ENCODE assay signal across 8 cellular contexts in the genomic region with DNA sequence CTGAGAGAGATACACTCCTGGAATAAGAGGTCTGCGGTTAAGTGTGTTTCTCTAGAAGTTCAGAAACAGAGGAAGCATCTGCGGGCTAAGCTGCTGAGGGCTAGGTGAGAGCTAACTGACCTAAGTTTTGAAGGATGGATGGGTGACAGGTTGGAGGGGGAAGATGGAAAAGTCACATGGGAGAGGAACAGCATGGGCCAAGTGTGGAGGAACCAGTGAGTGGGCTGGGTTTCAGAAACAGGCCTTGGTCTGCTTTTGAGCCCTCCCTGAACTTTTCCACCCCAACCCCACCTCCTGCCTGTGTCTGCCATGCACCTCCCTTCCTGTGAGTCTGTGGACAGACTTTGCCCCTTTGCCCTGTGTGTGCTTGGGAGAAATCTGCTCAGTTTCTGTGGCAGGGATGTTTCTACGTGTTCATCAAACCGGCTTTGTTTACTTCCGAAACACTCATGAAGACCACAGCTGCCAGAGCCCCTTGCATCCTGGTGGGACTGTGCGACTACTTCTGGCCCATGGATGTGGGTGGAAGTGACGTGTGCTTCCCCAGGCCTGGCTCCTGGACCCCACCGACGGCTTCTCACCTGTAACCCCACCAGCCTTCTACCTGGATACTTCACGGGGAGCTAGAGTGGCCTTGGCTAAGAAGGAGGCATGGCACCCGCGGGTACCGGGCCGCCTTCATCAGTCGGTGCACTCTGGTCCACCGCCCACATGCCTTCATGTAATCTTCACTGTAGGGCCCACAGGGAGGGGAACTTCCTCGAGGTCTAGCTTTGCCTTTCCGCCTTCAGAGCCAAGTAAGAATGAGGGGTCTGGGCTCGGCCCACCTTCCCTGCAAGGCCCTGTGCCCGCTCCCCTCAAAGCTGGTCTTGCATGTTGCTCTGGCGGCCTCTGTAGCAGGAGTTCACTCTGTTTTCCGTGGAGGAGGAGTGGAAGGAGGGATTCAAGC. TPM values are rescaled to one million over a fixed set of nuclear protein-coding genes. Genes with fewer than 3 reads are reported as not detected.
A peak's percentile ranks its signal among the peaks of the same experiment; 100 is the strongest.
DNase-seq lines count a peak whose midpoint lies in the region; ATAC-seq and TF ChIP-seq lines count a peak whose summit lies in the region.

No MANE protein-coding gene starts in this region.

- H2BK5ac ChIP-seq in neuronal stem cell (ENCODE audit: low read length), result no peak overlapping the region

- CTCF ChIA-PET in Calu3 (lab: Charles Lee), result interaction anchor here (0.5 to 1.8 kb wide), 4 partner anchors 15 to 134 kb away, joined by 3 to 6 read pairs (median 4); no protein-coding TSS in a partner anchor
- CTCF ChIA-PET in GM10248 (lab: Yijun Ruan, JAX), result interaction anchor here (0.7 to 8.2 kb wide), 13 partner anchors 11 to 229 kb away, joined by 3 to 56 read pairs (median 4); no protein-coding TSS in a partner anchor

- POLR2A ChIA-PET in GM10248 (lab: Yijun Ruan, JAX), result no interaction called here

- H3K27me3 ChIP-seq in Peyer's patch (no peaks in the 10 kb centered on the region), neuronal stem cell (ENCODE audit: control insufficient read depth in 3 of 3, insufficient read depth in 3 of 3, low read depth in 1 of 3, low read length in 3 of 3) (peaks cover 13 to 33% (median 16%) of the 10 kb centered on the region in 3 experiments)

- H3K4me1 Mint-ChIP-seq in Calu3 (ENCODE audit: low read depth, unreplicated experiment), result peaks cover 28% of the 10 kb centered on the region

- H3K4me3 Mint-ChIP-seq in Calu3 (ENCODE audit: low read depth, unreplicated experiment), result peak overlapping the region; percentile 100

- H3K9me3 ChIP-seq in Peyer's patch (no peaks in the 10 kb centered on the region), neuronal stem cell (replicated peaks in 1 of 2; ENCODE audit: control insufficient read depth in 2 of 2, insufficient read depth in 1 of 2, low read depth in 1 of 2, low read length in 2 of 2) (peaks cover 0 to 2% of the 10 kb centered on the region in 2 donors)

- no CpG with 5 or more reads among the region's 22 CpGs for WGBS in neuronal stem cell (ENCODE audit: extremely low coverage in 2 of 2, insufficient read length in 2 of 2, insufficient replicate concordance in 1 of 2), 2 donors

- TF ChIP-seq POLR2A in Peyer's patch (IDR thresholded peaks at IDR 0.05), result peak; percentile 14 to 52

- H4K8ac ChIP-seq in neuronal stem cell (ENCODE audit: low read depth, low read length), result no peak overlapping the region

- H3K4me1 ChIP-seq in Peyer's patch (peaks cover 0 to 42% (median 12%) of the 10 kb centered on the region in 4 donors), neuronal stem cell (ENCODE audit: control insufficient read depth in 2 of 2, insufficient read depth in 1 of 2, low read depth in 1 of 2, low read length in 2 of 2) (peaks cover 14 to 18% of the 10 kb centered on the region in 2 donors)

- peak overlapping the region; percentile 31 for H3K27ac Mint-ChIP-seq in Calu3 (ENCODE audit: unreplicated experiment)

- intact Hi-C loops in Calu3 (cut with micrococcal nuclease; ENCODE audit: unreplicated experiment), result loop anchor here (5.0 kb wide), 1 partner anchor 106 kb away; no protein-coding TSS in a partner anchor

- H3K4ac ChIP-seq in neuronal stem cell (ENCODE audit: low read length), result no peak overlapping the region

- H3K14ac ChIP-seq in neuronal stem cell (ENCODE audit: low read length), result no peak overlapping the region

- TF ChIP-seq CTCF in Calu3 (IDR thresholded peaks at IDR 0.05; ENCODE audit: unreplicated experiment) (no peak), Peyer's patch (IDR thresholded peaks at IDR 0.05) (no peak), GM10248 (IDR thresholded peaks at IDR 0.05; ENCODE audit: control extremely low read depth, extremely low read depth, low read depth, missing control alignments) (no peak)

- no peaks in the 10 kb centered on the region for H3K27me3 Mint-ChIP-seq in Calu3 (ENCODE audit: unreplicated experiment)

- no peak overlapping the region for H3K23ac ChIP-seq in neuronal stem cell (ENCODE audit: low read depth, low read length, poor library complexity)

- H3K4me3 ChIP-seq in Peyer's patch (peak overlapping the region; percentile 85 to 98 (median 94)), neuronal stem cell (ENCODE audit: low read length in 2 of 2) (peak overlapping the region in 1 of 2 donors; percentile 38)

- H3K4me2 ChIP-seq in neuronal stem cell (ENCODE audit: insufficient read depth, low read length, poor library complexity, severe bottlenecking), result no peak overlapping the region

- H3K36me3 Mint-ChIP-seq in Calu3 (ENCODE audit: insufficient read depth, unreplicated experiment), result peaks cover 19% of the 10 kb centered on the region

- H3K27ac ChIP-seq in Peyer's patch (peak overlapping the region; percentile 87 to 99 (median 90)), cingulate gyrus (ENCODE audit: low read depth, low read length) (peak overlapping the region; percentile 84), neuronal stem cell (replicated peaks; ENCODE audit: low read length) (no peak overlapping the region)

- H3K79me1 ChIP-seq in neuronal stem cell (ENCODE audit: low read depth, low read length), result peaks cover 3% of the 10 kb centered on the region

- no peak for DNase-seq in Calu3
- DNase-seq in Peyer's patch, result peak in 2 of 3 donors; percentile 70 to 73
- DNase-seq in neuronal stem cell (ENCODE audit: low spot score), result no peak
- no peak for DNase-seq in GM10248 (ENCODE audit: extremely low spot score)
- no peak for DNase-seq in inferior parietal cortex (ENCODE audit: extremely low spot score)

- H3K36me3 ChIP-seq in Peyer's patch (no peaks in the 10 kb centered on the region), neuronal stem cell (replicated peaks in 1 of 2; ENCODE audit: control insufficient read depth in 2 of 2, insufficient read depth in 2 of 2, low read length in 2 of 2) (no peaks in the 10 kb centered on the region)

- H3K9me3 Mint-ChIP-seq in Calu3 (ENCODE audit: low read depth, unreplicated experiment), result peaks cover 2% of the 10 kb centered on the region

- no peak overlapping the region for H2BK12ac ChIP-seq in neuronal stem cell (ENCODE audit: low read length)

- H2BK15ac ChIP-seq in neuronal stem cell (ENCODE audit: low read length), result peak overlapping the region; percentile 32

- H2BK120ac ChIP-seq in neuronal stem cell (ENCODE audit: low read depth, low read length), result no peak overlapping the region

- H4K91ac ChIP-seq in neuronal stem cell (ENCODE audit: low read depth, low read length, poor library complexity), result no peak overlapping the region

- no peak overlapping the region for H3K9ac ChIP-seq in neuronal stem cell (ENCODE audit: low read depth, low read length, poor library complexity)

- peak overlapping the region; percentile 77 for H2AFZ ChIP-seq in neuronal stem cell (ENCODE audit: low read length)

- BruUV-seq in Calu3 (replicated peaks; lab: Mats Ljungman, UMichigan), result no TSS peak

- ATAC-seq in HG02759 (IDR thresholded peaks at IDR 0.05; ENCODE audit: unreplicated experiment) (no peak), HG02571 (IDR thresholded peaks at IDR 0.05; ENCODE audit: unreplicated experiment) (no peak)

- H3K18ac ChIP-seq in neuronal stem cell (ENCODE audit: low read length), result peak overlapping the region; percentile 87

- H2AK5ac ChIP-seq in neuronal stem cell (ENCODE audit: low read depth, low read length), result peak overlapping the region; percentile 81

RNA-seq across cellular contexts. Expression of a gene that starts 1.4 kb away (rescaled TPM):
- 34.0 and 35.1 TPM in 2 replicates for total RNA-seq in Calu3 (2022)
- total RNA-seq in Peyer's patch, result 100 to 1,000 TPM; 123 to 270 (median 156) TPM
- 10.7 TPM for polyA plus RNA-seq in neuronal stem cell (2013, experiment 1 of 2)
- polyA plus RNA-seq in neuronal stem cell (2013, experiment 2 of 2), result 9.6 TPM

Comparison
In these comparisons a context has a peak if more than half of its experiments do, and no peak if none do; other contexts are left out.
1. DNase-seq: peak in Peyer's patch (2 of 3); none in Calu3 (single experiment), neuronal stem cell (single experiment), GM10248 (single experiment) and inferior parietal cortex (single experiment).